Comparison of ENCODE assay signal across 30 cellular contexts in genomic region chr2:104127049-104127770, GRCh38.
"Had no signal": no experiment of that assay in that cellular context is flagged by ENCODE, and none has a peak within 500 bp of the region (broad histone marks: within the 10 kb centered on the region; RNA-seq: fewer than 3 reads in every experiment).

No MANE protein-coding gene starts in this region.

- H3K27me3 ChIP-seq: brain microvascular endothelial cell, dorsolateral prefrontal cortex, foreskin keratinocyte, gastrocnemius medialis, heart left ventricle had no signal

- H3K9me3 Mint-ChIP-seq: activated CD4-positive, alpha-beta T cell treated with anti-CD3 and anti-CD28 coated beads, Interleukin-2, amount 10 ng/mL, durations not matched to agents 7 days and 5 days; endodermal cell had no signal

- H3K4me1 ChIP-seq: foreskin keratinocyte, gastrocnemius medialis, heart left ventricle had no signal

- H3K9me3 ChIP-seq: gastrocnemius medialis, heart left ventricle had no signal

- H3K27ac ChIP-seq: brain microvascular endothelial cell, coronary artery, dorsolateral prefrontal cortex, foreskin keratinocyte, gastrocnemius medialis, heart left ventricle had no signal

- H3K4me3 Mint-ChIP-seq: activated CD4-positive, alpha-beta memory T cell treated with anti-CD3 and anti-CD28 coated beads, Interleukin-2, amount 10 ng/mL, durations not matched to agents 7 days and 5 days; activated CD4-positive, alpha-beta T cell treated with anti-CD3 and anti-CD28 coated beads, Interleukin-2, amount 10 ng/mL, durations not matched to agents 7 days and 5 days; activated naive CD8-positive, alpha-beta T cell; activated T-cell treated with anti-CD3 and anti-CD28 coated beads, Interleukin-2, amount 50 U/mL, for 4 hours; activated T-helper 17 cell treated with anti-CD3 and anti-CD28 coated beads, Interleukin-2, amount 50 U/mL, for 72 hours; central memory CD8-positive, alpha-beta T cell; dendritic cell treated with granulocyte-macrophage colony-stimulating factor and Interleukin-4, amounts not matched to agents 40 ng/mL and 50 ng/mL, for 4 days; endodermal cell had no signal

- H3K36me3 Mint-ChIP-seq: activated naive CD8-positive, alpha-beta T cell had no signal

- FAIRE-seq: astrocyte, bronchial epithelial cell had no signal

- H3K27ac Mint-ChIP-seq: activated CD4-positive, alpha-beta memory T cell treated with anti-CD3 and anti-CD28 coated beads, Interleukin-2, amount 10 ng/mL, durations not matched to agents 7 days and 5 days; activated CD4-positive, alpha-beta T cell treated with anti-CD3 and anti-CD28 coated beads, Interleukin-2, amount 10 ng/mL, durations not matched to agents 7 days and 5 days; activated naive CD8-positive, alpha-beta T cell; activated T-helper 17 cell treated with anti-CD3 and anti-CD28 coated beads, Interleukin-2, amount 50 U/mL, for 72 hours; dendritic cell treated with granulocyte-macrophage colony-stimulating factor and Interleukin-4, amounts not matched to agents 40 ng/mL and 50 ng/mL, for 4 days; endodermal cell had no signal

- H3K36me3 ChIP-seq: brain microvascular endothelial cell, gastrocnemius medialis, heart left ventricle had no signal

- ATAC-seq: activated T-cell treated with anti-CD3 and anti-CD28 coated beads, Interleukin-2, amount 50 U/mL, for 4 hours; activated T-helper 17 cell treated with anti-CD3 and anti-CD28 coated beads, Interleukin-2, amount 50 U/mL, for 72 hours; esophagus mucosa; foreskin keratinocyte; gastrocnemius medialis; heart left ventricle had no signal

- H3K4me3 ChIP-seq: coronary artery, dorsolateral prefrontal cortex, gastrocnemius medialis, heart left ventricle had no signal

- H3K4me1 Mint-ChIP-seq: activated CD4-positive, alpha-beta memory T cell treated with anti-CD3 and anti-CD28 coated beads, Interleukin-2, amount 10 ng/mL, durations not matched to agents 7 days and 5 days; activated CD4-positive, alpha-beta T cell treated with anti-CD3 and anti-CD28 coated beads, Interleukin-2, amount 10 ng/mL, durations not matched to agents 7 days and 5 days; activated T-helper 17 cell treated with anti-CD3 and anti-CD28 coated beads, Interleukin-2, amount 50 U/mL, for 72 hours; central memory CD8-positive, alpha-beta T cell; endodermal cell had no signal

- DNase-seq: activated CD4-positive, alpha-beta memory T cell treated with anti-CD3 and anti-CD28 coated beads, Interleukin-2, amount 10 ng/mL, durations not matched to agents 7 days and 5 days; activated CD4-positive, alpha-beta T cell treated with anti-CD3 and anti-CD28 coated beads for 1 hour; activated CD4-positive, alpha-beta T cell treated with anti-CD3 and anti-CD28 coated beads for 4 hours; activated CD4-positive, alpha-beta T cell treated with anti-CD3 and anti-CD28 coated beads, Interleukin-2, amount 10 ng/mL, durations not matched to agents 7 days and 5 days; activated CD4-positive, alpha-beta T cell treated with anti-CD3 and anti-CD28 coated beads, Interleukin-2, amount 50 U/mL, for 4 hours; activated CD8-positive, alpha-beta memory T cell treated with anti-CD3 and anti-CD28 coated beads for 24 hours; activated effector memory CD4-positive, alpha-beta T cell treated with Interleukin-2 at 50 U/mL for 16 hours; activated gamma-delta T cell treated with Interleukin-2 at 50 U/mL for 16 hours; activated naive CD4-positive, alpha-beta T cell treated with anti-CD3 and anti-CD28 coated beads, Interleukin-2, amount 50 U/mL, for 16 hours; activated naive CD4-positive, alpha-beta T cell treated with Interleukin-2 at 50 U/mL for 16 hours; activated T-cell treated with anti-CD3 and anti-CD28 coated beads, Interleukin-2, amount 50 U/mL, for 4 hours; amniotic stem cell; anterior cingulate cortex; brain microvascular endothelial cell; dorsolateral prefrontal cortex; effector memory CD4-positive, alpha-beta T cell; endodermal cell; foreskin keratinocyte; gastrocnemius medialis; glutamatergic neuron; heart left ventricle; T-helper 2 cell had no signal

- H3K27me3 Mint-ChIP-seq: activated CD4-positive, alpha-beta memory T cell treated with anti-CD3 and anti-CD28 coated beads, Interleukin-2, amount 10 ng/mL, durations not matched to agents 7 days and 5 days; activated CD4-positive, alpha-beta T cell treated with anti-CD3 and anti-CD28 coated beads, Interleukin-2, amount 10 ng/mL, durations not matched to agents 7 days and 5 days; activated T-helper 17 cell treated with anti-CD3 and anti-CD28 coated beads, Interleukin-2, amount 50 U/mL, for 72 hours; central memory CD8-positive, alpha-beta T cell; dendritic cell treated with granulocyte-macrophage colony-stimulating factor and Interleukin-4, amounts not matched to agents 40 ng/mL and 50 ng/mL, for 4 days had no signal
